In the genomic region with DNA sequence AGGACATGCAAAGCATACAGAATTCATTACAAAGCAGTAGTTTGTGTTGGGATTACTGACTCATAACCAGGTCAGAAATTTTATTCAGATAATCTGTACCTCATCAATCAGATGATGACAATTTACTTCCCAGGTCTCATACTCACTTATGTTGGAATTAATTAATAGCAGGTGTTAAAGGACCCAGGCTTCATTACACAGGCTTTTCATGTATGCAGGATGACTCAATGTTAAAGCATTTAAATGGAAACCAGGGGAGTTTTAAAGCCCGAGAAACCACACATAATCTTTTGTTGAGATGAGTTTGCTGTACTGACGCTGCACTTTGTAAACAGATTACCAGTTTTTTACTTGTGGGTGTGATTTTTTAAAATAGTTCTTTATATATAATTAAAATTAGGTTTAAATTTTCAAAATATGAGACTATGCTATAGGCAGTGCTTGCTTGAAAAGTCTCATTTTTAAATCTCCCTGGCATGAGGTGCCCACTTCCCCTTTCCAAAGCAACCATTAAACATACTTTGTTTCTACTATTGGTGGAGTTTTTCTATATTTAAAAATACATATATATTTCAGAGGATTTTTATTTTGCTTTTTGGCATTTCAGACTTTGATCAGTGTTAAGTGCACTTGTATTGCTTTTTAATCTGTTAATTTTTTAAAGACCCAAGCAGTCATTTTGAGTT, we compare ENCODE assay signal across 13 cellular contexts. TPM values are rescaled to one million over a fixed set of nuclear protein-coding genes. Genes with fewer than 3 reads are reported as not detected.
A peak's percentile ranks its signal among the peaks of the same experiment; 100 is the strongest.
DNase-seq lines count a peak whose midpoint lies in the region; ATAC-seq and TF ChIP-seq lines count a peak whose summit lies in the region.
"Had no signal": no experiment of that assay in that cellular context is flagged by ENCODE, and none has a peak within 500 bp of the region (broad histone marks: within the 10 kb centered on the region; RNA-seq: fewer than 3 reads in every experiment).

No MANE protein-coding gene starts in this region.

- H3K27me3 Mint-ChIP-seq in activated T-cell treated with anti-CD3 and anti-CD28 coated beads, Interleukin-2, amount 50 U/mL, for 24 hours, result no peaks in the 10 kb centered on the region
- H3K27me3 Mint-ChIP-seq in activated T-cell treated with anti-CD3 and anti-CD28 coated beads, Interleukin-2, amount 50 U/mL, for 4 hours (ENCODE audit: low read depth), result no peaks in the 10 kb centered on the region
- H3K27me3 Mint-ChIP-seq: activated naive CD4-positive, alpha-beta T cell treated with anti-CD3 and anti-CD28 coated beads, Interleukin-2, amount 10 ng/mL, durations not matched to agents 7 days and 5 days had no signal

- H3K27ac Mint-ChIP-seq in activated T-cell treated with anti-CD3 and anti-CD28 coated beads, Interleukin-2, amount 50 U/mL, for 24 hours, result peak overlapping the region; percentile 80
- H3K27ac Mint-ChIP-seq: activated naive CD4-positive, alpha-beta T cell treated with anti-CD3 and anti-CD28 coated beads, Interleukin-2, amount 10 ng/mL, durations not matched to agents 7 days and 5 days had no signal

- peaks cover 89% of the 10 kb centered on the region for H3K36me3 Mint-ChIP-seq in activated T-cell treated with anti-CD3 and anti-CD28 coated beads, Interleukin-2, amount 50 U/mL, for 24 hours (ENCODE audit: low read depth)
- H3K36me3 Mint-ChIP-seq in activated T-cell treated with anti-CD3 and anti-CD28 coated beads, Interleukin-2, amount 50 U/mL, for 4 hours (ENCODE audit: insufficient read depth), result peaks cover 30% of the 10 kb centered on the region

- H3K4me1 Mint-ChIP-seq in activated T-cell treated with anti-CD3 and anti-CD28 coated beads, Interleukin-2, amount 50 U/mL, for 24 hours (ENCODE audit: low read depth), result peaks cover 18% of the 10 kb centered on the region
- peaks cover 8% of the 10 kb centered on the region for H3K4me1 Mint-ChIP-seq in activated T-cell treated with anti-CD3 and anti-CD28 coated beads, Interleukin-2, amount 50 U/mL, for 4 hours (ENCODE audit: low read depth)
- H3K4me1 Mint-ChIP-seq: activated naive CD4-positive, alpha-beta T cell treated with anti-CD3 and anti-CD28 coated beads, Interleukin-2, amount 10 ng/mL, durations not matched to agents 7 days and 5 days had no signal

- no peak for TF ChIP-seq CTCF in fibroblast of pulmonary artery (IDR thresholded peaks at IDR 0.05; ENCODE audit: low read length, missing control alignments)

- no peak overlapping the region for H3K4me3 Mint-ChIP-seq in activated T-cell treated with anti-CD3 and anti-CD28 coated beads, Interleukin-2, amount 50 U/mL, for 24 hours
- no peak overlapping the region for H3K4me3 Mint-ChIP-seq in activated T-cell treated with anti-CD3 and anti-CD28 coated beads, Interleukin-2, amount 50 U/mL, for 4 hours
- H3K4me3 Mint-ChIP-seq: activated naive CD4-positive, alpha-beta T cell treated with anti-CD3 and anti-CD28 coated beads, Interleukin-2, amount 10 ng/mL, durations not matched to agents 7 days and 5 days had no signal

- H3K4me3 ChIP-seq in fibroblast of pulmonary artery (replicated peaks; ENCODE audit: low read depth, low read length), result no peak overlapping the region
- H3K4me3 ChIP-seq: BLaER1 treated with 17β-estradiol and CSF1 and Interleukin-3, amounts not matched to agents 10 nM and 100 nM had no signal

- no peak for DNase-seq in activated T-cell treated with anti-CD3 and anti-CD28 coated beads, Interleukin-2, amount 50 U/mL, for 24 hours
- DNase-seq in activated T-cell treated with anti-CD3 and anti-CD28 coated beads, Interleukin-2, amount 50 U/mL, for 4 hours, result no peak
- DNase-seq in SW480 (ENCODE audit: low spot score) (peak; percentile 88), fibroblast of pulmonary artery (ENCODE audit: low read depth) (peak; percentile 57), stromal cell of bone marrow (ENCODE audit: low read depth) (peak; percentile 13), COLO668 (lab: John Stamatoyannopoulos, UW; ENCODE audit: unreplicated experiment) (no peak)
- no peak for DNase-seq in activated effector memory CD4-positive, alpha-beta T cell treated with anti-CD3 and anti-CD28 coated beads, Interleukin-2, amount 50 U/mL, for 16 hours
- DNase-seq: activated naive CD4-positive, alpha-beta T cell treated with anti-CD3 and anti-CD28 coated beads, Interleukin-2, amount 10 ng/mL, durations not matched to agents 7 days and 5 days; OCI-M1; stimulated activated CD4-positive, alpha-beta T cell treated with anti-CD3 and anti-CD28 coated beads, Interleukin-12 subunit alpha, Interleukin-12 subunit beta, amount 100 ng/mL, for 4 hours; stimulated activated naive CD4-positive, alpha-beta T cell had no signal

- no peaks in the 10 kb centered on the region for H3K9me3 Mint-ChIP-seq in activated T-cell treated with anti-CD3 and anti-CD28 coated beads, Interleukin-2, amount 50 U/mL, for 24 hours
- H3K9me3 Mint-ChIP-seq in activated T-cell treated with anti-CD3 and anti-CD28 coated beads, Interleukin-2, amount 50 U/mL, for 4 hours, result no peaks in the 10 kb centered on the region
- H3K9me3 Mint-ChIP-seq: activated naive CD4-positive, alpha-beta T cell treated with anti-CD3 and anti-CD28 coated beads, Interleukin-2, amount 10 ng/mL, durations not matched to agents 7 days and 5 days had no signal

- no peak for ATAC-seq in activated T-cell treated with anti-CD3 and anti-CD28 coated beads, Interleukin-2, amount 50 U/mL, for 4 hours
- no peak for ATAC-seq in HG03025 (IDR thresholded peaks at IDR 0.05; ENCODE audit: low FRiP score, unreplicated experiment)

RNA-seq across cellular contexts. Expression of gene CEP57, which starts 41.0 kb away (rescaled TPM):
- total RNA-seq in activated T-cell treated with anti-CD3 and anti-CD28 coated beads, Interleukin-2, amount 50 U/mL, for 4 hours, result 10 to 100 TPM; 27.7 to 40.1 (median 39.0) TPM

RNA-seq across cellular contexts. Expression of gene FAM76B, which starts 41.8 kb away (rescaled TPM):
- total RNA-seq in activated T-cell treated with anti-CD3 and anti-CD28 coated beads, Interleukin-2, amount 50 U/mL, for 4 hours, result 10 to 100 TPM; 19.8 to 25.3 (median 23.2) TPM

Comparison
In these comparisons a context has a peak if more than half of its experiments do, and no peak if none do; other contexts are left out.
1. DNase-seq: peak in SW480 (single experiment), fibroblast of pulmonary artery (single experiment) and stromal cell of bone marrow (single experiment); none in activated T-cell treated with anti-CD3 and anti-CD28 coated beads, Interleukin-2, amount 50 U/mL, for 24 hours (single experiment), activated T-cell treated with anti-CD3 and anti-CD28 coated beads, Interleukin-2, amount 50 U/mL, for 4 hours (single experiment), COLO668 (single experiment) and activated effector memory CD4-positive, alpha-beta T cell treated with anti-CD3 and anti-CD28 coated beads, Interleukin-2, amount 50 U/mL, for 16 hours (single experiment).